ENCODE assay signal across 11 cellular contexts in genomic region chr18:7000484-7001096, GRCh38.
DNase-seq lines count a peak whose midpoint lies in the region; ATAC-seq and TF ChIP-seq lines count a peak whose summit lies in the region.
"Had no signal": no experiment of that assay in that cellular context is flagged by ENCODE, and none has a peak within 500 bp of the region (broad histone marks: within the 10 kb centered on the region; RNA-seq: fewer than 3 reads in every experiment).

No MANE protein-coding gene starts in this region.

- H3K27ac Mint-ChIP-seq in CD8-positive, alpha-beta memory T cell = no peak overlapping the region
- H3K27ac Mint-ChIP-seq: CD4-positive, alpha-beta memory T cell; dendritic cell treated with granulocyte-macrophage colony-stimulating factor and Interleukin-4, amounts not matched to agents 40 ng/mL and 50 ng/mL, for 4 days had no signal

- in situ Hi-C loops in SK-MEL-5 (cut with HindIII; ENCODE audit: low pct_unique_long_range_greater_than_20kb, low sequenced_read_pairs) = no loop called here

- H3K4me3 ChIP-seq in upper lobe of right lung = no peak overlapping the region
- no peak overlapping the region for H3K4me3 ChIP-seq in CD8-positive, alpha-beta memory T cell (ENCODE audit: low read length)

- H3K9me3 ChIP-seq in upper lobe of right lung = no peaks in the 10 kb centered on the region
- H3K9me3 ChIP-seq in CD8-positive, alpha-beta memory T cell (ENCODE audit: low read length) = no peaks in the 10 kb centered on the region

- H3K4me1 Mint-ChIP-seq in CD8-positive, alpha-beta memory T cell = no peaks in the 10 kb centered on the region

- POLR2A ChIA-PET in CD8-positive, alpha-beta memory T cell (lab: Charles Lee) = no interaction called here

- no peaks in the 10 kb centered on the region for H3K36me3 Mint-ChIP-seq in CD8-positive, alpha-beta memory T cell
- H3K36me3 Mint-ChIP-seq: CD4-positive, alpha-beta memory T cell had no signal

- DNase-seq in NCI-H82 (lab: John Stamatoyannopoulos, UW) (peak; percentile 22), NCI-H82 treated with DMSO at 0.1 percent for 48 hours (lab: John Stamatoyannopoulos, UW; ENCODE audit: unreplicated experiment) (no peak), SK-MEL-5 (ENCODE audit: low read depth, low spot score) (peak; percentile 34), foreskin keratinocyte (peak; percentile 11 to 31), upper lobe of right lung (no peak), NCI-H187 treated with DMSO at 0.1 percent for 48 hours (lab: John Stamatoyannopoulos, UW) (no peak)
- no peak for DNase-seq in activated effector memory CD4-positive, alpha-beta T cell treated with Interleukin-2 at 50 U/mL for 16 hours
- DNase-seq in CD8-positive, alpha-beta memory T cell = no peak
- DNase-seq: CD4-positive, alpha-beta memory T cell; NCI-H146 had no signal

- H3K4me3 Mint-ChIP-seq in CD8-positive, alpha-beta memory T cell = no peak overlapping the region
- H3K4me3 Mint-ChIP-seq: CD4-positive, alpha-beta memory T cell; dendritic cell treated with granulocyte-macrophage colony-stimulating factor and Interleukin-4, amounts not matched to agents 40 ng/mL and 50 ng/mL, for 4 days had no signal

- intact Hi-C loops in upper lobe of right lung (cut with DNase I) = no loop called here

- no peak overlapping the region for H3K27ac ChIP-seq in foreskin keratinocyte
- H3K27ac ChIP-seq in upper lobe of right lung = no peak overlapping the region
- no peak overlapping the region for H3K27ac ChIP-seq in CD8-positive, alpha-beta memory T cell (ENCODE audit: low read depth, low read length)

- H3K27me3 ChIP-seq in foreskin keratinocyte = no peaks in the 10 kb centered on the region
- no peaks in the 10 kb centered on the region for H3K27me3 ChIP-seq in upper lobe of right lung
- H3K27me3 ChIP-seq in CD8-positive, alpha-beta memory T cell (ENCODE audit: insufficient read depth, low read length, poor library complexity, severe bottlenecking) = no peaks in the 10 kb centered on the region

- peaks cover 0 to 15% (median 0%) of the 10 kb centered on the region in 5 donors for H3K9me3 Mint-ChIP-seq in CD8-positive, alpha-beta memory T cell
- H3K9me3 Mint-ChIP-seq: dendritic cell treated with granulocyte-macrophage colony-stimulating factor and Interleukin-4, amounts not matched to agents 40 ng/mL and 50 ng/mL, for 4 days had no signal

- no peaks in the 10 kb centered on the region for H3K27me3 Mint-ChIP-seq in CD8-positive, alpha-beta memory T cell
- H3K27me3 Mint-ChIP-seq: CD4-positive, alpha-beta memory T cell; dendritic cell treated with granulocyte-macrophage colony-stimulating factor and Interleukin-4, amounts not matched to agents 40 ng/mL and 50 ng/mL, for 4 days had no signal

- H3K36me3 ChIP-seq in upper lobe of right lung = no peaks in the 10 kb centered on the region
- H3K36me3 ChIP-seq in CD8-positive, alpha-beta memory T cell (ENCODE audit: insufficient read depth, low read length) = no peaks in the 10 kb centered on the region

- TF ChIP-seq CTCF in foreskin keratinocyte (conservative IDR thresholded peaks at IDR 0.05) (peak; percentile 82), upper lobe of right lung (IDR thresholded peaks at IDR 0.05) (peak; percentile 48)

- peaks cover under 1% of the 10 kb centered on the region for H3K4me1 ChIP-seq in foreskin keratinocyte
- H3K4me1 ChIP-seq in upper lobe of right lung = no peaks in the 10 kb centered on the region
- no peaks in the 10 kb centered on the region for H3K4me1 ChIP-seq in CD8-positive, alpha-beta memory T cell (ENCODE audit: insufficient read depth, low read length)

- ATAC-seq in foreskin keratinocyte (peak; percentile 77), upper lobe of right lung (peak; percentile 21)

- CTCF ChIA-PET in CD8-positive, alpha-beta memory T cell (lab: Charles Lee) = no interaction called here

Comparison
In these comparisons a context has a peak if more than half of its experiments do, and no peak if none do; other contexts are left out.
1. DNase-seq: peak in NCI-H82 (single experiment), SK-MEL-5 (single experiment) and foreskin keratinocyte (2 of 2); none in NCI-H82 treated with DMSO at 0.1 percent for 48 hours (single experiment), upper lobe of right lung (single experiment), activated effector memory CD4-positive, alpha-beta T cell treated with Interleukin-2 at 50 U/mL for 16 hours (single experiment), CD8-positive, alpha-beta memory T cell (0 of 5) and NCI-H187 treated with DMSO at 0.1 percent for 48 hours (single experiment).